1 cellular context compared by ENCODE assay signal in genomic region chr11:447923-448731, GRCh38.
TF ChIP-seq lines count a peak whose summit lies in the region.

No MANE protein-coding gene starts in this region.

TF ChIP-seq in HepG2, 621 proteins besides CTCF, POLR2A, EP300 and RAD21 (continued from another document):
- TF ChIP-seq ZNF143 (CRISPR knock-in tag; IDR thresholded peaks at IDR 0.05): peak; percentile 74
- no peak for TF ChIP-seq ZNF800 (CRISPR knock-in tag; IDR thresholded peaks at IDR 0.05)
- TF ChIP-seq BATF2 (CRISPR knock-in tag; IDR thresholded peaks at IDR 0.05): no peak
- peak; percentile 88 for TF ChIP-seq TEAD3 (CRISPR knock-in tag; optimal IDR thresholded peaks at IDR 0.05; ENCODE audit: borderline replicate concordance)
- peak; percentile 25; the same call in 1 of the 2 replicates for TF ChIP-seq NCOR1 (IDR thresholded peaks at IDR 0.05; ENCODE audit: borderline replicate concordance, low read length)
- no peak for TF ChIP-seq ZNF616 (CRISPR knock-in tag; IDR thresholded peaks at IDR 0.05; ENCODE audit: low read depth)
- peak; percentile 92 for TF ChIP-seq SAP130 (CRISPR knock-in tag; IDR thresholded peaks at IDR 0.05; ENCODE audit: low read depth)
- TF ChIP-seq HMGXB4 (CRISPR knock-in tag; IDR thresholded peaks at IDR 0.05; ENCODE audit: borderline replicate concordance in 1 of 2, low read depth in 1 of 2): peak; percentile 97
- no peak for TF ChIP-seq ZNF572 (CRISPR knock-in tag; IDR thresholded peaks at IDR 0.05)
- peak; percentile 19; the same call in 1 of the 2 replicates for TF ChIP-seq ZNF12 (CRISPR knock-in tag; IDR thresholded peaks at IDR 0.05)
- peak; percentile 55; the same call in 1 of the 2 replicates for TF ChIP-seq POGZ (CRISPR knock-in tag; IDR thresholded peaks at IDR 0.05)
- 0 out of 2 replicates have a peak, but pooled peaks have one; percentile 63 for TF ChIP-seq CC2D1A (CRISPR knock-in tag; IDR thresholded peaks at IDR 0.05)
- peak; percentile 89 for TF ChIP-seq ZNF580 (CRISPR knock-in tag; IDR thresholded peaks at IDR 0.05; ENCODE audit: borderline replicate concordance, low read depth)
- TF ChIP-seq BORCS8-MEF2B (CRISPR knock-in tag; IDR thresholded peaks at IDR 0.05): peak; percentile 83
- peak; percentile 73 for TF ChIP-seq RBFOX2 (IDR thresholded peaks at IDR 0.05; ENCODE audit: low read depth, low read length)
- peak; percentile 85 for TF ChIP-seq ZBTB38 (CRISPR knock-in tag; IDR thresholded peaks at IDR 0.05)
- TF ChIP-seq ZNF354B (CRISPR knock-in tag; IDR thresholded peaks at IDR 0.05): 0 out of 2 replicates have a peak, but pooled peaks have one; percentile 38
- peak; percentile 43; the same call in 1 of the 2 replicates for TF ChIP-seq MEIS1 (CRISPR knock-in tag; IDR thresholded peaks at IDR 0.05; ENCODE audit: borderline replicate concordance)
- TF ChIP-seq ZNF414 (CRISPR knock-in tag; IDR thresholded peaks at IDR 0.05): 0 out of 2 replicates have a peak, but pooled peaks have one; percentile 66
- no peak for TF ChIP-seq ZNF546 (CRISPR knock-in tag; conservative IDR thresholded peaks at IDR 0.05)
- 0 out of 2 replicates have a peak, but pooled peaks have one; percentile 53 for TF ChIP-seq SAFB2 (CRISPR knock-in tag; IDR thresholded peaks at IDR 0.05; ENCODE audit: borderline replicate concordance, low read depth)
- TF ChIP-seq ZNF564 (CRISPR knock-in tag; IDR thresholded peaks at IDR 0.05): 0 out of 2 replicates have a peak, but pooled peaks have one; percentile 43
- TF ChIP-seq KDM5A (IDR thresholded peaks at IDR 0.05; ENCODE audit: borderline replicate concordance, low read length): peak; percentile 79; the same call in 1 of the 2 replicates
- peak; percentile 22; the same call in 1 of the 2 replicates for TF ChIP-seq PITX1 (CRISPR knock-in tag; IDR thresholded peaks at IDR 0.05)
- TF ChIP-seq ZNF891 (CRISPR knock-in tag; IDR thresholded peaks at IDR 0.05): 0 out of 2 replicates have a peak, but pooled peaks have one; percentile 25
- 0 out of 2 replicates have a peak, but pooled peaks have one; percentile 24 for TF ChIP-seq MIXL1 (CRISPR knock-in tag; IDR thresholded peaks at IDR 0.05)
- TF ChIP-seq ZNF24 (IDR thresholded peaks at IDR 0.05): no peak
- TF ChIP-seq ZNF460 (CRISPR knock-in tag; IDR thresholded peaks at IDR 0.05; ENCODE audit: borderline replicate concordance): no peak
- TF ChIP-seq ZNF430 (CRISPR knock-in tag; IDR thresholded peaks at IDR 0.05): no peak; the same call in 1 of the 2 replicates
- 0 out of 2 replicates have a peak, but pooled peaks have one; percentile 25 for TF ChIP-seq ISL2 (CRISPR knock-in tag; IDR thresholded peaks at IDR 0.05)
- 0 out of 2 replicates have a peak, but pooled peaks have one; percentile 67 for TF ChIP-seq KLF12 (CRISPR knock-in tag; IDR thresholded peaks at IDR 0.05; ENCODE audit: borderline replicate concordance)
- TF ChIP-seq PATZ1 (CRISPR knock-in tag; IDR thresholded peaks at IDR 0.05): peak; percentile 89
- 0 out of 2 replicates have a peak, but pooled peaks have one; percentile 46 for TF ChIP-seq IRX3 (CRISPR knock-in tag; IDR thresholded peaks at IDR 0.05; ENCODE audit: borderline replicate concordance, low read depth)
- peak; percentile 44; the same call in 1 of the 2 replicates for TF ChIP-seq TBX2 (CRISPR knock-in tag; IDR thresholded peaks at IDR 0.05; ENCODE audit: borderline replicate concordance)
- TF ChIP-seq NR1H2 (CRISPR knock-in tag; IDR thresholded peaks at IDR 0.05; ENCODE audit: borderline replicate concordance, low read depth): 0 out of 2 replicates have a peak, but pooled peaks have one; percentile 54
- peak; percentile 78 for TF ChIP-seq KDM1A (CRISPR knock-in tag; IDR thresholded peaks at IDR 0.05)
- TF ChIP-seq ZNF501 (CRISPR knock-in tag; IDR thresholded peaks at IDR 0.05): peak; percentile 77
- TF ChIP-seq MAF1 (CRISPR knock-in tag; IDR thresholded peaks at IDR 0.05; ENCODE audit: borderline replicate concordance): peak; percentile 31; the same call in 1 of the 2 replicates
- peak; percentile 43; the same call in 1 of the 2 replicates for TF ChIP-seq E2F1 (CRISPR knock-in tag; IDR thresholded peaks at IDR 0.05)
- TF ChIP-seq SKIL (CRISPR knock-in tag; IDR thresholded peaks at IDR 0.05; ENCODE audit: borderline replicate concordance): 0 out of 2 replicates have a peak, but pooled peaks have one; percentile 18
- TF ChIP-seq FOXP4 (CRISPR knock-in tag; IDR thresholded peaks at IDR 0.05): no peak
- TF ChIP-seq ZNF574 (CRISPR knock-in tag; IDR thresholded peaks at IDR 0.05): peak; percentile 85
- TF ChIP-seq KDM4B (CRISPR knock-in tag; IDR thresholded peaks at IDR 0.05): no peak
